1 cellular context compared by ENCODE assay signal in genomic region chr22:42985541-42985925, GRCh38.
TF ChIP-seq lines count a peak whose summit lies in the region.

No MANE protein-coding gene starts in this region.

TF ChIP-seq in GM23338, 12 proteins besides CTCF, POLR2A, EP300 and RAD21 (continued from another document):
- TF ChIP-seq REST (IDR thresholded peaks at IDR 0.05; ENCODE audit: unreplicated experiment): no peak
- no peak for TF ChIP-seq POLR2AphosphoS5 (IDR thresholded peaks at IDR 0.05; ENCODE audit: low read depth)
- TF ChIP-seq ZNF331 (CRISPR knock-in tag; IDR thresholded peaks at IDR 0.05; ENCODE audit: low read depth): no peak
- TF ChIP-seq ZNF462 (CRISPR knock-in tag; IDR thresholded peaks at IDR 0.05): no peak
- no peak for TF ChIP-seq ETS1 (IDR thresholded peaks at IDR 0.05)
- no peak for TF ChIP-seq NANOG (IDR thresholded peaks at IDR 0.05; ENCODE audit: borderline replicate concordance)
- no peak for TF ChIP-seq JUNB (IDR thresholded peaks at IDR 0.05; ENCODE audit: unreplicated experiment)
- no peak for TF ChIP-seq ZNF114 (CRISPR knock-in tag; IDR thresholded peaks at IDR 0.05)
- no peak for TF ChIP-seq STAT1 (IDR thresholded peaks at IDR 0.05; ENCODE audit: unreplicated experiment)
- no peak for TF ChIP-seq EZH2 (IDR thresholded peaks at IDR 0.05; ENCODE audit: low read depth, unreplicated experiment)
